ENCODE assay signal across 1 cellular context in the genomic region with DNA sequence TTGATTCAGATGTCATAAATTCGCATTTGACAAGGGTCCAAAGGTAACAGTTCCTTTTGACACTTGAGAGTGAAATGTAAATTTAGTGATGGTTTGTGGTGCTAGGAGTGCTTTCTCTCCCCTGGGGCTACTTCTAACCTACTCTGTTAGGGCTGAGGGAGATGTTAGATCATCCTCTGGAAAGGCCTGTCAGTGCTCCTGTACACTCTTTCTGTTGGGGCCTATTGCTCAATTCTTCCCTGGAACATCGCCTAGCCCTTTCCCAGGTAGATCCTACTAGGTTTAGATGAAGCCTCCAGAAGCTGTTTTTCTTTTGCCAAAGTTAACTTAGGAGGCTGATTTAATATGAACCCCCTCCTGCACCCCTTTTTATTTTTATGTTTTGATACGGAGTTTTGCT.
TF ChIP-seq lines count a peak whose summit lies in the region.

No MANE protein-coding gene starts in this region.

TF ChIP-seq in GM12878, 131 proteins besides CTCF, POLR2A, EP300 and RAD21:
- TF ChIP-seq ZNF384 (IDR thresholded peaks at IDR 0.05; ENCODE audit: borderline replicate concordance, low read depth, low read length), result no peak
- TF ChIP-seq MEF2B (IDR thresholded peaks at IDR 0.05; ENCODE audit: partially characterized antibody, poor library complexity, severe bottlenecking), result peak; percentile 36
- TF ChIP-seq FOXK2 (IDR thresholded peaks at IDR 0.05), result no peak
TF ChIP-seq in GM12878: peak in this region for 1.
